ENCODE assay signal across 21 cellular contexts in genomic region chr9:90775657-90776056, GRCh38.
DNase-seq lines count a peak whose midpoint lies in the region; ATAC-seq and TF ChIP-seq lines count a peak whose summit lies in the region.
"Had no signal": no experiment of that assay in that cellular context is flagged by ENCODE, and none has a peak within 500 bp of the region (broad histone marks: within the 10 kb centered on the region; RNA-seq: fewer than 3 reads in every experiment).

No MANE protein-coding gene starts in this region.

- in situ Hi-C loops in ACHN (cut with HindIII; ENCODE audit: low pct_ligation_motif_present, low pct_unique_long_range_greater_than_20kb, low sequenced_read_pairs), result no loop called here

- H3K4me1 ChIP-seq in MM.1S (ENCODE audit: low read length) (peaks cover 30% of the 10 kb centered on the region), OCI-LY1 (ENCODE audit: insufficient read depth, low read length, severe bottlenecking) (peaks cover 52% of the 10 kb centered on the region)
- H3K4me1 ChIP-seq: HAP-1, SJSA1 had no signal

- H3F3A ChIP-seq in MM.1S (ENCODE audit: insufficient read depth, low read length) (peaks cover 25% of the 10 kb centered on the region), OCI-LY1 (ENCODE audit: insufficient read depth, low read length) (peaks cover 2% of the 10 kb centered on the region; the same call in 1 of the 2 replicates)

- no peak overlapping the region for H2AFZ ChIP-seq in MM.1S (ENCODE audit: low read length)
- no peak overlapping the region for H2AFZ ChIP-seq in OCI-LY1 (ENCODE audit: low read length)
- H2AFZ ChIP-seq: GM23338 had no signal

- H3K79me2 ChIP-seq in MM.1S (ENCODE audit: low read length) (no peaks in the 10 kb centered on the region), OCI-LY1 (ENCODE audit: insufficient read depth, low read length) (no peaks in the 10 kb centered on the region)

- peak overlapping the region; percentile 20; the same call in 1 of the 2 replicates for H3K4me2 ChIP-seq in MM.1S (ENCODE audit: low read depth, low read length)
- no peak overlapping the region for H3K4me2 ChIP-seq in OCI-LY1 (ENCODE audit: low read length)
- H3K4me2 ChIP-seq: GM23338 had no signal

- H3K9ac ChIP-seq in MM.1S (ENCODE audit: low read length) (no peak overlapping the region), OCI-LY1 (ENCODE audit: low read length) (no peak overlapping the region)

- H3K9me2 ChIP-seq in MM.1S (replicated peaks; ENCODE audit: insufficient read depth, low read length) (no peaks in the 10 kb centered on the region), OCI-LY1 (ENCODE audit: low read depth, low read length) (no peaks in the 10 kb centered on the region)

- H3K27ac ChIP-seq in MM.1S (ENCODE audit: low read length), result peak overlapping the region; percentile 77; the same call in 1 of the 2 replicates
- H3K27ac ChIP-seq in OCI-LY1 (ENCODE audit: low read depth, low read length, poor library complexity, severe bottlenecking), result peak overlapping the region; percentile 93
- H3K27ac ChIP-seq: SJSA1 had no signal

- peak; percentile 51 for DNase-seq in GM12865 (ENCODE audit: low read depth)
- DNase-seq in MM.1S, result peak; percentile 76
- no peak for DNase-seq in ACHN
- DNase-seq in cortex of kidney (lab: John Stamatoyannopoulos, UW), result no peak
- no peak for DNase-seq in HCEC 1CT
- no peak for DNase-seq in AG08395 (ENCODE audit: low spot score)
- DNase-seq: CD4-positive, CD25-positive, alpha-beta regulatory T cell; DND-41; IMR-90; NCI-H1092; NCI-H1436; NCI-H187 treated with DMSO at 0.1 percent for 48 hours; NCI-H2107; NCI-H446 treated with DMSO at 0.1 percent for 48 hours; NCI-H748 treated with DMSO at 0.1 percent for 48 hours had no signal

- H3K4me3 ChIP-seq in GM12865 (ENCODE audit: low read depth, low read length), result no peak overlapping the region
- H3K4me3 ChIP-seq in MM.1S (ENCODE audit: low read length), result no peak overlapping the region
- no peak overlapping the region for H3K4me3 ChIP-seq in OCI-LY1 (ENCODE audit: low read depth, low read length, poor library complexity, severe bottlenecking)
- H3K4me3 ChIP-seq: GM23338, HAP-1, SJSA1 had no signal

- H3K9me3 ChIP-seq in MM.1S (replicated peaks; ENCODE audit: insufficient read depth, low read length), result no peaks in the 10 kb centered on the region
- H3K9me3 ChIP-seq in OCI-LY1 (ENCODE audit: low read length), result no peaks in the 10 kb centered on the region
- H3K9me3 ChIP-seq: HAP-1, SJSA1 had no signal

- ATAC-seq in GM18873 (IDR thresholded peaks at IDR 0.05; ENCODE audit: low FRiP score, unreplicated experiment), result peak; percentile 28
- ATAC-seq: GM23338, Right ventricle myocardium inferior had no signal

- H3K27me3 ChIP-seq in MM.1S (replicated peaks; ENCODE audit: insufficient read depth, low read length), result no peaks in the 10 kb centered on the region
- H3K27me3 ChIP-seq in OCI-LY1 (ENCODE audit: insufficient read depth, low read length), result no peaks in the 10 kb centered on the region
- H3K27me3 ChIP-seq: SJSA1 had no signal

- no peaks in the 10 kb centered on the region for H3K36me3 ChIP-seq in MM.1S (replicated peaks; ENCODE audit: insufficient read depth, low read length)
- no peaks in the 10 kb centered on the region for H3K36me3 ChIP-seq in OCI-LY1 (ENCODE audit: insufficient read depth, low read length)
- H3K36me3 ChIP-seq: HAP-1, SJSA1 had no signal

- no peak for TF ChIP-seq CTCF in GM12865 (IDR thresholded peaks at IDR 0.05; ENCODE audit: insufficient read depth, low read depth, low read length, missing control alignments)
- no peak for TF ChIP-seq CTCF in MM.1S (IDR thresholded peaks at IDR 0.05; ENCODE audit: low read length)
- peak; percentile 20; the same call in 1 of the 2 replicates for TF ChIP-seq CTCF in OCI-LY1 (IDR thresholded peaks at IDR 0.05; ENCODE audit: low read length)

- H4K20me1 ChIP-seq in MM.1S (ENCODE audit: insufficient read depth, low read length), result no peaks in the 10 kb centered on the region
- no peaks in the 10 kb centered on the region for H4K20me1 ChIP-seq in OCI-LY1 (ENCODE audit: insufficient read depth, low read length)

Comparison
In these comparisons a context has a peak if more than half of its experiments do, and no peak if none do; other contexts are left out.
1. DNase-seq: peak in GM12865 (single experiment) and MM.1S (single experiment); none in ACHN (single experiment), cortex of kidney (single experiment), HCEC 1CT (single experiment) and AG08395 (single experiment).